Comparison of ENCODE assay signal across 8 cellular contexts in the genomic region with DNA sequence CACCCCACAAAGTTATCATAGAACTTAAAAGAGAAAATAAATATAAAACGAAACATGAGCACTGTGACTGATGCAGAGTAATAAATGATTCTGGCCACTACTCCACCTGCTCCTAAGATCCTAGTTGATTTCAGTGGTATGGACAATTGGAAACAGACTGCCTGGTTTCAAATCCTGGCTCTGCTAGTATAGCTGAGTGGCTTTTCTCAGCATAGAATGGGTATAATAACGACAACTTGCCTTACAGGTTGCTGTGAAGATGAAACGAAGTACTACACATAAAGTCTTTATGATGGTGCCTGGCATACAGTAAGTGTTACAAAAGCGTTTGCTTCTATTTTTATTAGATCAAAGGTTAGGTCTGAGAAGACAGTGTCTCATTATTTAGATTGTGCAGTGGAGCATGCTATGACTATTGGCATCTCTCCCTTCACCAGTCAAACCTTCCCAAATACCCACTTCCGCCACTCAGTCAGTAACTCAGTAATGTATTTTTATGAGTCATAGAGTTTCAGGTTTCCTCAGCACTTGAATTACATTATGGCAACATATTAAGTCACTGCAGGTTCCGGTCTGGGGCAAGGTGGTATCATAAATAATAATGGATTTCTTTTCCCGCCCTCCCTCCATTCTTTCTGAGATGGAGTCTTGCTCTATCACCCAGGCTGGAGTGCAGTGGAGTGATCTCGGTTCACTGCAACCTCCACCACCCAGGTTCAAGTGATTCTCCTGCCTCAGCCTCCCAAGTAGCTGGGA. TPM values are rescaled to one million over a fixed set of nuclear protein-coding genes. Genes with fewer than 3 reads are reported as not detected.
A peak's percentile ranks its signal among the peaks of the same experiment; 100 is the strongest.
DNase-seq lines count a peak whose midpoint lies in the region; ATAC-seq and TF ChIP-seq lines count a peak whose summit lies in the region.

No MANE protein-coding gene starts in this region.

- H3K4me3 ChIP-seq in MG63 = no peak overlapping the region

- H3K4me1 Mint-ChIP-seq in stimulated activated naive CD8-positive, alpha-beta T cell treated with anti-CD3 and anti-CD28 coated beads, Interleukin-15, amount 100 ng/mL, for 72 hours = peaks cover 9% of the 10 kb centered on the region
- peaks cover 5% of the 10 kb centered on the region for H3K4me1 Mint-ChIP-seq in mesothelial cell of epicardium

- no peak overlapping the region for H3K4me3 Mint-ChIP-seq in stimulated activated naive CD8-positive, alpha-beta T cell treated with anti-CD3 and anti-CD28 coated beads, Interleukin-15, amount 100 ng/mL, for 72 hours
- no peak overlapping the region for H3K4me3 Mint-ChIP-seq in mesothelial cell of epicardium

- TF ChIP-seq CTCF in mesothelial cell of epicardium (IDR thresholded peaks at IDR 0.05; ENCODE audit: unreplicated experiment) = no peak

- no peaks in the 10 kb centered on the region for H3K9me3 Mint-ChIP-seq in stimulated activated naive CD8-positive, alpha-beta T cell treated with anti-CD3 and anti-CD28 coated beads, Interleukin-15, amount 100 ng/mL, for 72 hours
- no peaks in the 10 kb centered on the region for H3K9me3 Mint-ChIP-seq in mesothelial cell of epicardium

- ATAC-seq in activated CD4-positive, CD25-positive, alpha-beta regulatory T cell treated with anti-CD3 and anti-CD28 coated beads, Interleukin-2, amount 50 U/mL, for 24 hours = peak; percentile 97 to 98
- peak; percentile 96 for ATAC-seq in SK-N-SH treated with all-trans-retinoic acid at 6 μM for 48 hours
- ATAC-seq in stimulated activated naive CD8-positive, alpha-beta T cell treated with anti-CD3 and anti-CD28 coated beads, Interleukin-15, amount 100 ng/mL, for 72 hours = peak; percentile 100

- no peak overlapping the region for H3K27ac Mint-ChIP-seq in stimulated activated naive CD8-positive, alpha-beta T cell treated with anti-CD3 and anti-CD28 coated beads, Interleukin-15, amount 100 ng/mL, for 72 hours
- no peak overlapping the region for H3K27ac Mint-ChIP-seq in mesothelial cell of epicardium

- no peaks in the 10 kb centered on the region for H3K27me3 ChIP-seq in MG63

- H3K36me3 Mint-ChIP-seq in mesothelial cell of epicardium = peaks cover 30% of the 10 kb centered on the region

- H3K27me3 Mint-ChIP-seq in stimulated activated naive CD8-positive, alpha-beta T cell treated with anti-CD3 and anti-CD28 coated beads, Interleukin-15, amount 100 ng/mL, for 72 hours = no peaks in the 10 kb centered on the region
- no peaks in the 10 kb centered on the region for H3K27me3 Mint-ChIP-seq in mesothelial cell of epicardium (ENCODE audit: low read depth)

- DNase-seq in activated CD4-positive, CD25-positive, alpha-beta regulatory T cell treated with anti-CD3 and anti-CD28 coated beads, Interleukin-2, amount 50 U/mL, for 72 hours = no peak
- DNase-seq in HCEC 1CT (peak; percentile 96), MG63 (peak; percentile 66), fibroblast of peridontal ligament (ENCODE audit: extremely low read depth) (peak; percentile 83), mesothelial cell of epicardium (ENCODE audit: low spot score in 2 of 2, unreplicated experiment in 2 of 2) (no peak)
- DNase-seq in stimulated activated naive CD8-positive, alpha-beta T cell treated with anti-CD3 and anti-CD28 coated beads, Interleukin-15, amount 100 ng/mL, for 72 hours = peak; percentile 23 to 65

- no peaks in the 10 kb centered on the region for H3K36me3 ChIP-seq in MG63

- no peaks in the 10 kb centered on the region for H3K9me3 ChIP-seq in MG63

TF ChIP-seq in SK-N-SH treated with all-trans-retinoic acid at 6 μM for 48 hours, 23 proteins besides CTCF, POLR2A, EP300 and RAD21:
- TF ChIP-seq, protein P1, sequence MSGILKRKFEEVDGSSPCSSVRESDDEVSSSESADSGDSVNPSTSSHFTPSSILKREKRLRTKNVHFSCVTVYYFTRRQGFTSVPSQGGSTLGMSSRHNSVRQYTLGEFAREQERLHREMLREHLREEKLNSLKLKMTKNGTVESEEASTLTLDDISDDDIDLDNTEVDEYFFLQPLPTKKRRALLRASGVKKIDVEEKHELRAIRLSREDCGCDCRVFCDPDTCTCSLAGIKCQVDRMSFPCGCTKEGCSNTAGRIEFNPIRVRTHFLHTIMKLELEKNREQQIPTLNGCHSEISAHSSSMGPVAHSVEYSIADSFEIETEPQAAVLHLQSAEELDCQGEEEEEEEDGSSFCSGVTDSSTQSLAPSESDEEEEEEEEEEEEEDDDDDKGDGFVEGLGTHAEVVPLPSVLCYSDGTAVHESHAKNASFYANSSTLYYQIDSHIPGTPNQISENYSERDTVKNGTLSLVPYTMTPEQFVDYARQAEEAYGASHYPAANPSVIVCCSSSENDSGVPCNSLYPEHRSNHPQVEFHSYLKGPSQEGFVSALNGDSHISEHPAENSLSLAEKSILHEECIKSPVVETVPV (CRISPR knock-in tag; IDR thresholded peaks at IDR 0.05) = peak; percentile 31; the same call in 1 of the 2 replicates
- TF ChIP-seq CSDC2 (CRISPR knock-in tag; IDR thresholded peaks at IDR 0.05) = 0 out of 2 replicates have a peak, but pooled peaks have one; percentile 21
- TF ChIP-seq ISL1 (CRISPR knock-in tag; IDR thresholded peaks at IDR 0.05) = peak; percentile 84
- TF ChIP-seq TOX (CRISPR knock-in tag; IDR thresholded peaks at IDR 0.05; ENCODE audit: borderline replicate concordance) = peak; percentile 25; the same call in 1 of the 2 replicates
- no peak for TF ChIP-seq ZFP30 (CRISPR knock-in tag; IDR thresholded peaks at IDR 0.05)
- no peak for TF ChIP-seq ZNF565 (CRISPR knock-in tag; conservative IDR thresholded peaks at IDR 0.05; ENCODE audit: low read depth)

RNA-seq across cellular contexts. Expression of a gene that starts 29.7 kb away (rescaled TPM):
- total RNA-seq in MG63 (2014; rRNA removed; shearing (Covaris generic); ENCODE audit: low replicate concordance) = 7.6 and 15.7 TPM in 2 replicates
- total RNA-seq in mesothelial cell of epicardium = 51.9 to 53.9 TPM (median 52.4 TPM) in 3 replicates

Comparison
In these comparisons a context has a peak if more than half of its experiments do, and no peak if none do; other contexts are left out.
1. DNase-seq: peak in HCEC 1CT (single experiment), MG63 (single experiment), fibroblast of peridontal ligament (single experiment) and stimulated activated naive CD8-positive, alpha-beta T cell treated with anti-CD3 and anti-CD28 coated beads, Interleukin-15, amount 100 ng/mL, for 72 hours (2 of 2); none in activated CD4-positive, CD25-positive, alpha-beta regulatory T cell treated with anti-CD3 and anti-CD28 coated beads, Interleukin-2, amount 50 U/mL, for 72 hours (single experiment) and mesothelial cell of epicardium (0 of 2).
2. Peak in every context shown above with its lines, with median percentiles within 50 percentile points of each other: ATAC-seq.